8 cellular contexts compared by ENCODE assay signal in genomic region chr2:15831150-15831549, GRCh38.
"Had no signal": no experiment of that assay in that cellular context is flagged by ENCODE, and none has a peak within 500 bp of the region (broad histone marks: within the 10 kb centered on the region; RNA-seq: fewer than 3 reads in every experiment).

No MANE protein-coding gene starts in this region.

- H3K4me3 ChIP-seq: GM23248, HAP-1 had no signal

- ATAC-seq: HCT116, HepG2 had no signal

- H3K4me1 ChIP-seq: HAP-1 had no signal

- DNase-seq: GM23248, GOT3, H7, HFFc6 had no signal

- H3K27ac ChIP-seq: GM23248, HL-60 had no signal

- H3K9me3 ChIP-seq: HAP-1 had no signal

- H3K36me3 ChIP-seq: HAP-1 had no signal
